Comparison of ENCODE assay signal across 1 cellular context in genomic region chr15:90586948-90587347, GRCh38.
A peak's percentile ranks its signal among the peaks of the same experiment; 100 is the strongest.
TF ChIP-seq lines count a peak whose summit lies in the region.

No MANE protein-coding gene starts in this region.

TF ChIP-seq in GM12878, 131 proteins besides CTCF, POLR2A, EP300 and RAD21:
- no peak for TF ChIP-seq PRDM15 (CRISPR knock-in tag; IDR thresholded peaks at IDR 0.05)
- TF ChIP-seq RUNX3 (IDR thresholded peaks at IDR 0.05; ENCODE audit: low read length): 0 out of 2 replicates have a peak, but pooled peaks have one; percentile 32
